Comparison of ENCODE assay signal across 21 cellular contexts in the genomic region with DNA sequence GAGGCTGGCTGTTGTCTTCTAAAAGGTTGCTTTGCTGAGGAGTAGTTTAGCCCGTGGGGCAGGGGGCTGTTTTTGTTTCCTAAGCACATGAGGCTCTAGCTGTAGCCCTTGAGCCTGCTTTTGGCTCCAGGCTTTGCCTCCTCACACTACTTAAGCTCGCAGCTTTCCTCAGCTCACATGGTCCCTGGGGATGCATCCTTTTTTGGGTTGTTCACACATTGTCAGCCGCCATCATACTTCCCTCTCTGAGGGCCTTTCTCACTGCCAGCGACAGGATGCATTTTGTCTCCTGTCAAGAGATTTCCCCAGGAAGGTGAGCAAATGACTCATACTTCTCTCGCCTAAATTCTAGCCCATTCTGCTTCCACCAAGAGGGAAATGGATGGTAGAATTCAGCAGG.
"Had no signal": no experiment of that assay in that cellular context is flagged by ENCODE, and none has a peak within 500 bp of the region (broad histone marks: within the 10 kb centered on the region; RNA-seq: fewer than 3 reads in every experiment).

No MANE protein-coding gene starts in this region.

- H3K36me3 ChIP-seq: esophagus squamous epithelium, pancreas, tibial artery, uterus, WERI-Rb-1 had no signal

- H3K9me3 Mint-ChIP-seq: activated T-cell treated with anti-CD3 and anti-CD28 coated beads, Interleukin-2, amount 50 U/mL, for 72 hours had no signal

- H3K4me3 ChIP-seq: esophagus squamous epithelium, pancreas, tibial artery, uterus had no signal

- H3K27ac Mint-ChIP-seq: activated T-cell treated with anti-CD3 and anti-CD28 coated beads, Interleukin-2, amount 50 U/mL, for 72 hours; naive thymus-derived CD8-positive, alpha-beta T cell had no signal

- H3K27me3 ChIP-seq: pancreas, tibial artery, uterus had no signal

- ATAC-seq: activated T-cell treated with anti-CD3 and anti-CD28 coated beads, Interleukin-2, amount 50 U/mL, for 72 hours; naive thymus-derived CD8-positive, alpha-beta T cell; pancreas had no signal

- DNase-seq: activated CD4-positive, alpha-beta T cell treated with anti-CD3 and anti-CD28 coated beads for 1 hour; activated effector memory CD4-positive, alpha-beta T cell treated with anti-CD3 and anti-CD28 coated beads, Interleukin-2, amount 50 U/mL, for 16 hours; activated naive CD4-positive, alpha-beta T cell treated with anti-CD3 and anti-CD28 coated beads, Interleukin-2, amount 50 U/mL, for 16 hours; activated T-cell treated with anti-CD3 and anti-CD28 coated beads, Interleukin-2, amount 50 U/mL, for 72 hours; aorta; cerebellar nuclear complex; cortex of kidney; effector CD4-positive, alpha-beta T cell; esophagus squamous epithelium; kidney glomerular epithelial cell; naive thymus-derived CD8-positive, alpha-beta T cell; pancreas; stimulated activated CD4-positive, alpha-beta T cell treated with anti-CD3 and anti-CD28 coated beads, Interleukin-1b, Interleukin-23, amount 100 ng/mL, for 48 hours; stimulated activated CD8-positive, alpha-beta memory T cell treated with anti-CD3 and anti-CD28 coated beads, Interleukin-4, amount 100 ng/mL, for 48 hours; stimulated activated naive CD4-positive, alpha-beta T cell; SW 1271; T-helper 2 cell; tibial artery; uterus had no signal

- H3K4me3 Mint-ChIP-seq: activated T-cell treated with anti-CD3 and anti-CD28 coated beads, Interleukin-2, amount 50 U/mL, for 72 hours; naive thymus-derived CD8-positive, alpha-beta T cell had no signal

- H3K9me3 ChIP-seq: esophagus squamous epithelium, pancreas, tibial artery, uterus had no signal

- H3K4me1 ChIP-seq: esophagus squamous epithelium, pancreas, tibial artery, uterus had no signal

- H3K27ac ChIP-seq: esophagus squamous epithelium, pancreas, tibial artery, uterus had no signal

- H3K36me3 Mint-ChIP-seq: naive thymus-derived CD8-positive, alpha-beta T cell had no signal

- H3K4me1 Mint-ChIP-seq: naive thymus-derived CD8-positive, alpha-beta T cell had no signal

- FAIRE-seq: endothelial cell of umbilical vein, pancreas had no signal
